7 cellular contexts compared by ENCODE assay signal in the genomic region with DNA sequence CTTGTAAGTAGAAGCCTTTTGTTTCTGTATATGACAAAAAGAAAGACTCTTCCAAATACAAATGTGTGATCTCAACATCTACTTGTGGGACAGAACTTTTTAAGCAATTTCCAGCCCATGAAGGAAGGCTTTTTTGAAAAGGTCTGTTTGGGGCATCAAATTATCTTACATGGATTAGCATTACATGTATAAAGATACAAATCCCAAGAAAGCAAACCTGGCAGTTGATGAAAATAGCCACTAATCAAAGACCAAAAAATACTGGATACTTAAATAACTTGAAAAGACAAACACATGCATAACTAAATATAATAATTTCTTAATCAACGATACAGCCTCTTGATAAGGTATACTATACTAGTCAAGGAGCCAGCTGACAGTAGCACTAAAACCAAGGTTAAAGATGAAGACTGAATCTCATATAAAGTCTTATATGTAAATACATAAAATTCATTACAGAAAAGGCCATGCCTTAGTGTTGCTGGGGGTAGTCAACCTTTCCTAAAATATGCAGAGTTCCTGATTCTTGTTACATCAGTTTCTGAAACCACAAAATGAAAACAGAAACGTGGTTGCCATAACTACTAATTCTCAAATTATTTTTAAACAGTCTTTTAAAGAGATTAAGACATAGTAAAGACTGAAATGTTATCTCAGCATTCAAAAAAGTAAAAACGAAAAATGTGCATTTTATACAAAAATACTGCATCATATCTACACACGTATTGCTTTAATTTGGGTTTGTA. TPM values are rescaled to one million over a fixed set of nuclear protein-coding genes. Genes with fewer than 3 reads are reported as not detected.
DNase-seq lines count a peak whose midpoint lies in the region; FAIRE-seq and TF ChIP-seq lines count a peak whose summit lies in the region.

No MANE protein-coding gene starts in this region.

- no peaks in the 10 kb centered on the region for H3K27me3 Mint-ChIP-seq in astrocyte (ENCODE audit: low read depth, unreplicated experiment)
- H3K27me3 Mint-ChIP-seq in endodermal cell (ENCODE audit: insufficient read depth): no peaks in the 10 kb centered on the region

- H3K36me3 ChIP-seq in astrocyte (ENCODE audit: insufficient read depth, low read length): peaks cover 12% of the 10 kb centered on the region
- H3K36me3 ChIP-seq in endodermal cell (ENCODE audit: control insufficient read depth, insufficient read depth, low read length): peaks cover 5% of the 10 kb centered on the region

- peaks cover 6% of the 10 kb centered on the region for H3K36me3 Mint-ChIP-seq in astrocyte (ENCODE audit: low read depth, unreplicated experiment)
- peaks cover 21% of the 10 kb centered on the region for H3K36me3 Mint-ChIP-seq in endodermal cell (ENCODE audit: low read depth)

- H4K20me1 ChIP-seq in astrocyte (ENCODE audit: insufficient read depth, low read length): peaks cover 6% of the 10 kb centered on the region

- H3K9ac ChIP-seq in astrocyte (ENCODE audit: low read length) (peak overlapping the region; percentile 94), endodermal cell (ENCODE audit: extremely low read depth, low read length, poor library complexity, severe bottlenecking) (no peak overlapping the region)

- peak overlapping the region; percentile 89 for H3K4me2 ChIP-seq in astrocyte (ENCODE audit: low read length)

- peaks cover 23% of the 10 kb centered on the region for H3K4me1 ChIP-seq in astrocyte (ENCODE audit: insufficient read depth, low read length)
- no peaks in the 10 kb centered on the region for H3K4me1 ChIP-seq in endodermal cell (ENCODE audit: control insufficient read depth, insufficient read depth, low read length)

- H3K27ac Mint-ChIP-seq in astrocyte (ENCODE audit: unreplicated experiment) (peak overlapping the region; percentile 92), endodermal cell (no peak overlapping the region)

- H3K4me3 ChIP-seq in astrocyte (ENCODE audit: insufficient read depth, low read depth, low read length): peak overlapping the region; percentile 84
- no peak overlapping the region for H3K4me3 ChIP-seq in endodermal cell (ENCODE audit: low read length)

- H3K4me1 Mint-ChIP-seq in astrocyte (ENCODE audit: low read depth, unreplicated experiment): peaks cover 16% of the 10 kb centered on the region
- peaks cover 19% of the 10 kb centered on the region for H3K4me1 Mint-ChIP-seq in endodermal cell

- no peak overlapping the region for H2AFZ ChIP-seq in astrocyte (ENCODE audit: low read depth, low read length)

- H3K27me3 ChIP-seq in astrocyte (ENCODE audit: insufficient read depth, low read length): no peaks in the 10 kb centered on the region
- H3K27me3 ChIP-seq in endodermal cell (ENCODE audit: control insufficient read depth, insufficient read depth, low read length, poor library complexity, severe bottlenecking): no peaks in the 10 kb centered on the region

- FAIRE-seq in GM19239 (lab: Jason Lieb, UNC) (peak; percentile 92), astrocyte (lab: Jason Lieb, UNC) (no peak)

- H3K9me3 Mint-ChIP-seq in astrocyte (ENCODE audit: unreplicated experiment) (no peaks in the 10 kb centered on the region), endodermal cell (peaks cover 3% of the 10 kb centered on the region)

- peak overlapping the region; percentile 95 for H3K4me3 Mint-ChIP-seq in astrocyte (ENCODE audit: unreplicated experiment)
- no peak overlapping the region for H3K4me3 Mint-ChIP-seq in endodermal cell

- 74% methylated on average over 3 of the region's 4 CpGs; no CpG with 5 or more reads in 1 of the 2 experiments for WGBS in endodermal cell (ENCODE audit: insufficient coverage in 1 of 2, insufficient read length in 1 of 2), 2 experiments

- peaks cover 85% of the 10 kb centered on the region for H3K79me2 ChIP-seq in astrocyte (ENCODE audit: insufficient read depth, low read length)

- H3K27ac ChIP-seq in astrocyte (ENCODE audit: low read depth, low read length) (peak overlapping the region; percentile 99), endodermal cell (ENCODE audit: low read depth, low read length) (no peak overlapping the region)

- DNase-seq in GM19239 (ENCODE audit: insufficient read length, low spot score): no peak
- DNase-seq in Kasumi-1 (lab: John Stamatoyannopoulos, UW): peak; percentile 72
- DNase-seq in astrocyte (ENCODE audit: low read depth): peak; percentile 68
- peak; percentile 54 for DNase-seq in medulla oblongata (ENCODE audit: extremely low spot score)
- no peak for DNase-seq in cerebellar nuclear complex (lab: John Stamatoyannopoulos, UW)
- DNase-seq in endodermal cell: no peak
- DNase-seq in NCI-H1930 (lab: John Stamatoyannopoulos, UW): no peak

- no peaks in the 10 kb centered on the region for H3K9me3 ChIP-seq in astrocyte (ENCODE audit: insufficient read depth, low read depth, low read length)
- no peaks in the 10 kb centered on the region for H3K9me3 ChIP-seq in endodermal cell (ENCODE audit: control insufficient read depth, low read length)

- TF ChIP-seq CTCF in astrocyte (IDR thresholded peaks at IDR 0.05; ENCODE audit: insufficient read depth, low read depth, low read length) (no peak), endodermal cell (conservative IDR thresholded peaks at IDR 0.05) (no peak)

RNA-seq across cellular contexts. Expression of gene ANKRD28, which starts 2.0 kb away (rescaled TPM):
- total RNA-seq in astrocyte (61.3 and 66.1 TPM in 2 replicates), endodermal cell (10 to 100 TPM; 33.4 to 37.1 TPM)
- 24.5 TPM for polyA plus RNA-seq in endodermal cell (2013, experiment 1 of 2)
- polyA plus RNA-seq in endodermal cell (2013, experiment 2 of 2): 18.5 TPM

Comparison
In these comparisons a context has a peak if more than half of its experiments do, and no peak if none do; other contexts are left out.
1. DNase-seq: peak in Kasumi-1 (2 of 2), astrocyte (single experiment) and medulla oblongata (single experiment); none in GM19239 (single experiment), cerebellar nuclear complex (0 of 2), endodermal cell (single experiment) and NCI-H1930 (0 of 2).